Comparison of ENCODE assay signal across 8 cellular contexts in the genomic region with DNA sequence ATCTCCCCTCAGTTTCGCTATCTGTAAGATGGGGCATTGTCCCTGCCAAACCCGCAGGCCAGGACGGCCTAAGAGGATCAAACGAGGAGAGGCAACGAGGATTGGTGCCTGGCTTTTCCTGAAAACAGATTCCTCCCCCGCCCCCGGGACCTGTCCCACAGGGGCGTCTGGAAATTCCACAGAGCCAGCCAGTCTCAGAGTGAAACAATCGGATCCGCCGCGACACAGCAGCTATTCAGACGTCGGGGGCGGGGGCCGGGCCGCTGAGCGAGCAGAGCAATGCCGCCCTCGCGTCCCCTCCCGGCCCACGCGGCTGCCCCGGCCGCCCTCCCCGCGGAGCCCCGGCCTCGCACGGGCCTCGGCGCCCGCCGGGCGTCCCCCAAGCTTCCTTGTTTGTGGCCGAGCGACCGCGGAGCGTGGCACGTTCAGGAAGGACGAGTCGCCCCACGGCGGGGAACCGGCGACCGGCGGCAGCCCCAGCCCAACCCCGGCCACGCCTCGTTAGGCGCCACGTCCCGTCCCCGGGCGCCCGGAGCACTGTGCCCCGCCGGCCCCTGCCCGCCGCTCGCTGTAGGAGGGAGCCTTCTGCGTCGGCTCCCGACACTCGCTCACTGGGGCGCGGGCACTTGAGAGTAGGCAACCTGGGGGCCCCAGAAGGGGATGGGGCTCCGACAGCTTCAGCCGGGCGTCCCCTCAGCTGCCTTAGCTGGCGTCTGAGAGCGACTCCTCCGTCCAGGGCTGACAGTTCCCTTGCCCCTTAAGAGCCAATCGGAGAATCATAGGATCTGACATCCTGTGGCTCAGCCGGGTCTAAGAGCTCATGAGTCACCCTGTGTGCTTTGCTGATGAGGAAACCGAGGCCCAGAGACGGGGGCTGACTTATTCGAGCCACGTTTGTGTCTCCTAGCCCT. TPM values are rescaled to one million over a fixed set of nuclear protein-coding genes. Genes with fewer than 3 reads are reported as not detected.
DNase-seq lines count a peak whose midpoint lies in the region; ATAC-seq and TF ChIP-seq lines count a peak whose summit lies in the region.

No MANE protein-coding gene starts in this region.

- BruUV-seq in HCT116 (replicated peaks; lab: Mats Ljungman, UMichigan): TSS peak; percentile 60

- peak; percentile 83 for DNase-seq in AG08396 (ENCODE audit: low spot score)
- DNase-seq in HCT116 (ENCODE audit: low read depth, low spot score): peak; percentile 84
- DNase-seq in SK-N-SH: peak; percentile 81
- DNase-seq in activated naive CD4-positive, alpha-beta T cell treated with anti-CD3 and anti-CD28 coated beads, Interleukin-2, amount 50 U/mL, for 16 hours: peak; percentile 59
- DNase-seq in glomerular visceral epithelial cell (ENCODE audit: extremely low spot score): peak; percentile 66
- DNase-seq in osteoblast (ENCODE audit: insufficient read length, low spot score, missing footprints): peak; percentile 95
- no peak for DNase-seq in NAMALWA (ENCODE audit: low spot score)

- H3K27me3 ChIP-seq in HCT116 (ENCODE audit: insufficient read depth, low read length): no peaks in the 10 kb centered on the region
- no peaks in the 10 kb centered on the region for H3K27me3 ChIP-seq in SK-N-SH (ENCODE audit: insufficient read depth)
- H3K27me3 ChIP-seq in osteoblast (ENCODE audit: insufficient read depth, low read length): no peaks in the 10 kb centered on the region
- H3K27me3 ChIP-seq in thymus (ENCODE audit: control insufficient read depth, insufficient read depth): peaks cover 23% of the 10 kb centered on the region

- POLR2A ChIA-PET in HCT116 (lab: Charles Lee): interaction anchor here (0.6 to 1.6 kb wide), 7 partner anchors 11 to 351 kb away, joined by 3 to 6 read pairs (median 3); no protein-coding TSS in a partner anchor
- POLR2A ChIA-PET in SK-N-SH (lab: Yijun Ruan, JAX): no interaction called here

- TF ChIP-seq EP300 in SK-N-SH (IDR thresholded peaks at IDR 0.05; ENCODE audit: borderline replicate concordance in 1 of 2, low read depth in 1 of 2, low read length in 1 of 2): no peak

- peaks cover 15 to 28% of the 10 kb centered on the region in 2 experiments for H3K4me1 ChIP-seq in HCT116 (ENCODE audit: control insufficient read depth in 1 of 2, insufficient read depth in 2 of 2, low read length in 2 of 2)
- H3K4me1 ChIP-seq in SK-N-SH (ENCODE audit: control insufficient read depth in 1 of 2, insufficient read depth in 2 of 2, low read depth in 1 of 2, low read length in 1 of 2): peaks cover 4% of the 10 kb centered on the region in 2 experiments; a peak in 1 of 4 replicates
- H3K4me1 ChIP-seq in osteoblast (ENCODE audit: insufficient read depth, low read length): peaks cover 12% of the 10 kb centered on the region
- peaks cover 4% of the 10 kb centered on the region for H3K4me1 ChIP-seq in thymus (ENCODE audit: control insufficient read depth, insufficient read depth, low read length)

- H4K20me1 ChIP-seq in HCT116 (ENCODE audit: insufficient read depth) (no peaks in the 10 kb centered on the region), SK-N-SH (ENCODE audit: insufficient read depth) (no peaks in the 10 kb centered on the region), osteoblast (ENCODE audit: insufficient read depth, low read length) (no peaks in the 10 kb centered on the region)

- H3K4me3 ChIP-seq in HCT116 (replicated peaks in 1 of 2; ENCODE audit: low read depth in 1 of 2, low read length in 2 of 2): peak overlapping the region; percentile 55 to 77
- peak overlapping the region; percentile 49 to 58 for H3K4me3 ChIP-seq in SK-N-SH (ENCODE audit: low read depth in 2 of 2, low read length in 1 of 2)
- peak overlapping the region; percentile 76 for H3K4me3 ChIP-seq in osteoblast (ENCODE audit: insufficient read depth, low read length)
- peak overlapping the region; percentile 48 for H3K4me3 ChIP-seq in thymus (ENCODE audit: low read length)

- intact Hi-C loops in HCT116 (cut with micrococcal nuclease): no loop called here

- 8% methylated on average over 25 of the region's 82 CpGs for WGBS in SK-N-SH (ENCODE audit: low lambda C conversion rate)
- WGBS in thymus: 2% methylated on average over 82 of the region's 82 CpGs

- H3F3A ChIP-seq in SK-N-SH (replicated peaks; ENCODE audit: insufficient read depth): no peaks in the 10 kb centered on the region

- H3K9ac ChIP-seq in HCT116 (ENCODE audit: low read length) (peak overlapping the region; percentile 82), SK-N-SH (peak overlapping the region; percentile 59)

- RAD21 ChIA-PET in HCT116 (lab: Charles Lee; ENCODE audit: low non-redundant PET in 1 of 2, low total read pairs in 2 of 2, uncharacterized antibody in 2 of 2, unreplicated experiment in 2 of 2): interaction anchor here (0.5 to 0.8 kb wide), 2 partner anchors 139 to 296 kb away, joined by 3 read pairs; no protein-coding TSS in a partner anchor

- H3K9me3 ChIP-seq in HCT116 (ENCODE audit: control insufficient read depth in 1 of 2, insufficient read depth in 1 of 2, low read depth in 1 of 2, low read length in 2 of 2) (no peaks in the 10 kb centered on the region), SK-N-SH (no peaks in the 10 kb centered on the region), osteoblast (ENCODE audit: low read depth, low read length) (no peaks in the 10 kb centered on the region), thymus (ENCODE audit: control insufficient read depth) (no peaks in the 10 kb centered on the region)

- TF ChIP-seq POLR2A in HCT116 (IDR thresholded peaks at IDR 0.05; ENCODE audit: borderline replicate concordance, extremely low read depth, insufficient read depth, insufficient read length): peak; percentile 39

- H3K27ac ChIP-seq in HCT116 (ENCODE audit: low read depth, low read length) (peak overlapping the region; percentile 88), SK-N-SH (ENCODE audit: low read depth in 2 of 2, low read length in 1 of 2) (peak overlapping the region in 1 of 2 experiments; percentile 46; a peak in 2 of 4 replicates), osteoblast (ENCODE audit: low read depth, low read length) (peak overlapping the region; percentile 77), thymus (ENCODE audit: low read depth) (no peak overlapping the region)

- H3K4me2 ChIP-seq in HCT116 (ENCODE audit: low read length) (peak overlapping the region; percentile 97), SK-N-SH (peak overlapping the region; percentile 75), osteoblast (ENCODE audit: insufficient read depth, low read length) (peak overlapping the region; percentile 83)

- TF ChIP-seq CTCF in HCT116 (IDR thresholded peaks at IDR 0.05 in 2 of 3, conservative IDR thresholded peaks at IDR 0.05 in 1 of 3; ENCODE audit: borderline replicate concordance in 1 of 3, insufficient read depth in 1 of 3, low read depth in 2 of 3, low read length in 2 of 3): no peak
- no peak for TF ChIP-seq CTCF in SK-N-SH (IDR thresholded peaks at IDR 0.05)
- TF ChIP-seq CTCF in osteoblast (IDR thresholded peaks at IDR 0.05; ENCODE audit: extremely low read depth, low read depth, low read length): no peak

- no peak for TF ChIP-seq RAD21 in HCT116 (IDR thresholded peaks at IDR 0.05; ENCODE audit: low read depth)
- no peak for TF ChIP-seq RAD21 in SK-N-SH (IDR thresholded peaks at IDR 0.05; ENCODE audit: low read length)

- H3K36me3 ChIP-seq in HCT116 (ENCODE audit: control insufficient read depth in 1 of 2, insufficient read depth in 2 of 2, low read length in 2 of 2) (no peaks in the 10 kb centered on the region), SK-N-SH (replicated peaks in 1 of 2; ENCODE audit: control insufficient read depth in 1 of 2, insufficient read depth in 2 of 2, low read length in 1 of 2) (no peaks in the 10 kb centered on the region), osteoblast (ENCODE audit: insufficient read depth, low read length) (no peaks in the 10 kb centered on the region), thymus (ENCODE audit: control insufficient read depth, insufficient read depth) (no peaks in the 10 kb centered on the region)

- H3K9me2 ChIP-seq in HCT116 (ENCODE audit: insufficient read depth): no peaks in the 10 kb centered on the region
- no peaks in the 10 kb centered on the region for H3K9me2 ChIP-seq in SK-N-SH

- H2AFZ ChIP-seq in HCT116 (ENCODE audit: low read depth, low read length, poor library complexity, severe bottlenecking): peak overlapping the region; percentile 74
- H2AFZ ChIP-seq in SK-N-SH (ENCODE audit: low read depth): peak overlapping the region; percentile 95
- peak overlapping the region; percentile 94 for H2AFZ ChIP-seq in osteoblast (ENCODE audit: low read length)

- peak; percentile 84 for ATAC-seq in HCT116

- CTCF ChIA-PET in HCT116 (lab: Charles Lee) (interaction anchor here (0.9 to 1.4 kb wide), 4 partner anchors 30 to 297 kb away, joined by 3 to 4 read pairs (median 4); no protein-coding TSS in a partner anchor), SK-N-SH (lab: Yijun Ruan, JAX) (interaction anchor here (0.8 to 3.8 kb wide), 12 partner anchors 9 to 535 kb away, joined by 3 to 20 read pairs (median 4); no protein-coding TSS in a partner anchor)

- H3K79me2 ChIP-seq in HCT116 (ENCODE audit: insufficient read depth, low read length) (no peaks in the 10 kb centered on the region), SK-N-SH (ENCODE audit: insufficient read depth) (no peaks in the 10 kb centered on the region), osteoblast (ENCODE audit: insufficient read depth, low read length) (no peaks in the 10 kb centered on the region)

TF ChIP-seq in HCT116, 20 proteins besides CTCF, POLR2A, EP300 and RAD21 (continues in another document):
- TF ChIP-seq CBX3 (IDR thresholded peaks at IDR 0.05; ENCODE audit: low read depth) (no peak), EGR1 (IDR thresholded peaks at IDR 0.05; ENCODE audit: low read depth) (peak; percentile 64)

RNA-seq across cellular contexts. Expression of gene PHOSPHO1, which starts 29.7 kb away (rescaled TPM):
- total RNA-seq in HCT116 (2021; ENCODE audit: unreplicated experiment): 3.0 TPM
- polyA plus RNA-seq in HCT116 (2012): 1.4 and 2.0 TPM in 2 replicates
- 0.13 TPM in 1 of 2 replicates, not detected in the other for polyA plus RNA-seq in SK-N-SH (2012; rRNA removed)
- polyA plus RNA-seq in SK-N-SH (2012; cell fraction: cytosol; rRNA removed): 0.03 and 0.05 TPM in 2 replicates
- 0.11 and 0.25 TPM in 2 replicates for polyA plus RNA-seq in SK-N-SH (2012; cell fraction: nucleus; rRNA removed)
- 0.29 and 0.36 TPM in 2 replicates for total RNA-seq in osteoblast
- 0.50 TPM for polyA plus RNA-seq in thymus

RNA-seq across cellular contexts. Expression of gene ABI3, which starts 49.8 kb away (rescaled TPM):
- total RNA-seq in HCT116 (2021; ENCODE audit: unreplicated experiment): 0.12 TPM
- polyA plus RNA-seq in HCT116 (2012): 0.05 and 0.11 TPM in 2 replicates
- polyA plus RNA-seq in SK-N-SH (2012; rRNA removed): 2.8 and 4.7 TPM in 2 replicates
- polyA plus RNA-seq in SK-N-SH (2012; cell fraction: cytosol; rRNA removed): 1.8 and 2.8 TPM in 2 replicates
- polyA plus RNA-seq in SK-N-SH (2012; cell fraction: nucleus; rRNA removed): 2.2 and 3.0 TPM in 2 replicates
- total RNA-seq in osteoblast: under 0.01 and 0.36 TPM in 2 replicates
- polyA plus RNA-seq in thymus: 12.6 TPM

RNA-seq across cellular contexts. Expression of gene GNGT2, which starts 49.9 kb away (rescaled TPM):
- total RNA-seq in HCT116 (2021; ENCODE audit: unreplicated experiment) (not detected), osteoblast (not detected in 2 replicates)
- polyA plus RNA-seq in HCT116 (2012): not detected in 2 replicates
- polyA plus RNA-seq in SK-N-SH (2012; rRNA removed) (10.4 and 11.0 TPM in 2 replicates), thymus (10.8 TPM)
- polyA plus RNA-seq in SK-N-SH (2012; cell fraction: cytosol; rRNA removed): 11.8 and 12.9 TPM in 2 replicates
- 3.8 and 5.5 TPM in 2 replicates for polyA plus RNA-seq in SK-N-SH (2012; cell fraction: nucleus; rRNA removed)
